ENCODE assay signal across 9 cellular contexts in genomic region chr1:153534933-153535663, GRCh38. TPM values are rescaled to one million over a fixed set of nuclear protein-coding genes. Genes with fewer than 3 reads are reported as not detected.
DNase-seq lines count a peak whose midpoint lies in the region; ATAC-seq and TF ChIP-seq lines count a peak whose summit lies in the region.
"Had no signal": no experiment of that assay in that cellular context is flagged by ENCODE, and none has a peak within 500 bp of the region (broad histone marks: within the 10 kb centered on the region; RNA-seq: fewer than 3 reads in every experiment).

No MANE protein-coding gene starts in this region.

- H3K27ac Mint-ChIP-seq in CD14-positive monocyte: peak overlapping the region; percentile 94 to 99 (median 96)
- H3K27ac Mint-ChIP-seq in activated T-cell treated with anti-CD3 and anti-CD28 coated beads, Interleukin-2, amount 50 U/mL, for 72 hours: peak overlapping the region; percentile 94

- peak; percentile 23 to 29 for ATAC-seq in activated T-cell treated with anti-CD3 and anti-CD28 coated beads, Interleukin-2, amount 50 U/mL, for 72 hours (replicated peaks in 1 of 2)
- ATAC-seq in HG03378 (IDR thresholded peaks at IDR 0.05; ENCODE audit: unreplicated experiment): no peak
- ATAC-seq in GM19351 (IDR thresholded peaks at IDR 0.05; ENCODE audit: unreplicated experiment): no peak

- no peaks in the 10 kb centered on the region for H3K36me3 ChIP-seq in ovary

- TF ChIP-seq POLR2A in ovary (IDR thresholded peaks at IDR 0.05): no peak

- peak overlapping the region; percentile 93 to 97 for H3K4me3 Mint-ChIP-seq in CD14-positive monocyte
- peak overlapping the region; percentile 86 to 95 for H3K4me3 Mint-ChIP-seq in activated T-cell treated with anti-CD3 and anti-CD28 coated beads, Interleukin-2, amount 50 U/mL, for 72 hours

- H3K4me3 ChIP-seq in HL-60 (replicated peaks; ENCODE audit: insufficient read depth, low read length): peak overlapping the region; percentile 38
- H3K4me3 ChIP-seq in ovary: peak overlapping the region; percentile 56

- H3K9me3 ChIP-seq in ovary: no peaks in the 10 kb centered on the region

- TF ChIP-seq CTCF in CD14-positive monocyte (IDR thresholded peaks at IDR 0.05) (no peak), HL-60 (IDR thresholded peaks at IDR 0.05; ENCODE audit: insufficient read depth, low read length) (no peak), ovary (IDR thresholded peaks at IDR 0.05) (no peak)

- WGBS in ovary, 3 donors: 63 to 72% (median 64%) methylated on average over 6 of the region's 6 CpGs

- peaks cover 72% of the 10 kb centered on the region for H3K4me1 Mint-ChIP-seq in CD14-positive monocyte
- peaks cover 76% of the 10 kb centered on the region for H3K4me1 Mint-ChIP-seq in activated T-cell treated with anti-CD3 and anti-CD28 coated beads, Interleukin-2, amount 50 U/mL, for 72 hours (ENCODE audit: low read depth)

- DNase-seq in CD14-positive monocyte (ENCODE audit: low spot score) (peak; percentile 78), HL-60 (ENCODE audit: low read depth in 1 of 2, low spot score in 1 of 2) (no peak), foreskin melanocyte (peak; percentile 33), ovary (peak; percentile 62 to 67 (median 63)), T1000 (lab: John Stamatoyannopoulos, UW) (no peak)
- peak; percentile 46 to 58 for DNase-seq in activated T-cell treated with anti-CD3 and anti-CD28 coated beads, Interleukin-2, amount 50 U/mL, for 72 hours

- intact Hi-C loops in CD14-positive monocyte (cut with micrococcal nuclease): loop anchor here (5.0 kb wide), 1 partner anchor 97 kb away; the partner anchor contains the start of gene CHTOP (in 2 of the 2)
- intact Hi-C loops in ovary (cut with DNase I): loop anchor here in 1 of 4 donors (5.0 kb wide), 1 partner anchor 132 kb away; no protein-coding TSS in a partner anchor

- H3K9me3 Mint-ChIP-seq in CD14-positive monocyte: peaks cover 0 to 1% (median 0%) of the 10 kb centered on the region in 7 donors
- no peaks in the 10 kb centered on the region for H3K9me3 Mint-ChIP-seq in activated T-cell treated with anti-CD3 and anti-CD28 coated beads, Interleukin-2, amount 50 U/mL, for 72 hours

- H3K36me3 Mint-ChIP-seq in CD14-positive monocyte: peaks cover 26 to 41% of the 10 kb centered on the region in 2 donors
- H3K36me3 Mint-ChIP-seq in activated T-cell treated with anti-CD3 and anti-CD28 coated beads, Interleukin-2, amount 50 U/mL, for 72 hours (ENCODE audit: insufficient read depth in 2 of 2): peaks cover 4 to 5% of the 10 kb centered on the region in 2 donors

- H3K27me3 ChIP-seq in HL-60 (ENCODE audit: insufficient read depth, poor library complexity, severe bottlenecking) (no peaks in the 10 kb centered on the region), ovary (no peaks in the 10 kb centered on the region)

- H3K27ac ChIP-seq in HL-60 (replicated peaks) (peak overlapping the region; percentile 69), ovary (peak overlapping the region; percentile 95 to 97)

- peaks cover 0 to 2% (median 0%) of the 10 kb centered on the region in 3 donors for H3K27me3 Mint-ChIP-seq in CD14-positive monocyte (ENCODE audit: low read depth in 3 of 3)
- H3K27me3 Mint-ChIP-seq in activated T-cell treated with anti-CD3 and anti-CD28 coated beads, Interleukin-2, amount 50 U/mL, for 72 hours (ENCODE audit: low read depth): no peaks in the 10 kb centered on the region

- no peak for TF ChIP-seq EP300 in ovary (IDR thresholded peaks at IDR 0.05)

- peaks cover 18% of the 10 kb centered on the region for H3K4me1 ChIP-seq in ovary (ENCODE audit: insufficient read depth)

RNA-seq across cellular contexts. Expression of gene S100A6, which starts 0.7 kb away (rescaled TPM):
- 1,000 to 10,000 TPM; 4,414 to 5,004 TPM for polyA plus RNA-seq in CD14-positive monocyte
- total RNA-seq in activated T-cell treated with anti-CD3 and anti-CD28 coated beads, Interleukin-2, amount 50 U/mL, for 72 hours: 100 to 1,000 TPM; 219 to 358 TPM
- total RNA-seq in ovary: 100 to 1,000 TPM; 170 to 646 (median 456) TPM
- polyA plus RNA-seq in ovary: 100 to 1,000 TPM; 587 to 764 TPM

RNA-seq across cellular contexts. Expression of gene S100A5, which starts 5.6 kb away (rescaled TPM):
- polyA plus RNA-seq in CD14-positive monocyte (1 to 10 TPM in 1 of 2 donors, not detected in 1; 1.4 TPM), ovary (not detected)
- 1 to 10 TPM; 2.8 to 4.4 TPM for total RNA-seq in activated T-cell treated with anti-CD3 and anti-CD28 coated beads, Interleukin-2, amount 50 U/mL, for 72 hours
- not detected for total RNA-seq in ovary
- total RNA-seq: lung microvascular endothelial cell had no signal

RNA-seq across cellular contexts. Expression of gene S100A4, which starts 10.5 kb away (rescaled TPM):
- polyA plus RNA-seq in CD14-positive monocyte (1,000 to 10,000 TPM; 6,092 to 7,344 TPM), ovary (100 to 1,000 TPM; 104 to 160 TPM)
- 100 to 1,000 TPM in 1 of 2 donors, 10 to 100 TPM in 1; 96.1 to 198 TPM for total RNA-seq in activated T-cell treated with anti-CD3 and anti-CD28 coated beads, Interleukin-2, amount 50 U/mL, for 72 hours
- 10 to 100 TPM; 12.7 to 85.5 (median 37.3) TPM for total RNA-seq in ovary

RNA-seq across cellular contexts. Expression of gene S100A3, which starts 14.0 kb away (rescaled TPM):
- under 1 TPM in 1 of 2 donors, not detected in 1; 0.54 TPM for polyA plus RNA-seq in CD14-positive monocyte
- not detected for total RNA-seq in activated T-cell treated with anti-CD3 and anti-CD28 coated beads, Interleukin-2, amount 50 U/mL, for 72 hours
- 1 to 10 TPM in 3 of 7 donors, under 1 TPM in 1, not detected in 3; 0.48 to 2.5 (median 1.3) TPM for total RNA-seq in ovary
- 1 to 10 TPM in 1 of 2 donors, not detected in 1; 2.2 TPM for polyA plus RNA-seq in ovary

RNA-seq across cellular contexts. Expression of gene S100A2, which starts 30.5 kb away (rescaled TPM):
- polyA plus RNA-seq in CD14-positive monocyte: not detected
- total RNA-seq in activated T-cell treated with anti-CD3 and anti-CD28 coated beads, Interleukin-2, amount 50 U/mL, for 72 hours: 1 to 10 TPM; 1.7 to 5.0 TPM
- 1 to 10 TPM in 4 of 7 donors, under 1 TPM in 1, not detected in 2; 0.61 to 4.0 (median 1.8) TPM for total RNA-seq in ovary
- 1 to 10 TPM in 1 of 2 donors, under 1 TPM in 1; 0.88 to 3.3 TPM for polyA plus RNA-seq in ovary

Comparison
In these comparisons a context has a peak if more than half of its experiments do, and no peak if none do; other contexts are left out.
1. DNase-seq: peak in CD14-positive monocyte (single experiment), activated T-cell treated with anti-CD3 and anti-CD28 coated beads, Interleukin-2, amount 50 U/mL, for 72 hours (2 of 2), foreskin melanocyte (single experiment) and ovary (5 of 5); none in HL-60 (0 of 2) and T1000 (single experiment).
2. ATAC-seq: peak in activated T-cell treated with anti-CD3 and anti-CD28 coated beads, Interleukin-2, amount 50 U/mL, for 72 hours (2 of 2); none in HG03378 (single experiment) and GM19351 (single experiment).